32 cellular contexts compared by ENCODE assay signal in genomic region chr6:34589140-34589539, GRCh38. TPM values are rescaled to one million over a fixed set of nuclear protein-coding genes. Genes with fewer than 3 reads are reported as not detected.
"Had no signal": no experiment of that assay in that cellular context is flagged by ENCODE, and none has a peak within 500 bp of the region (broad histone marks: within the 10 kb centered on the region; RNA-seq: fewer than 3 reads in every experiment).

No MANE protein-coding gene starts in this region.

- H3K27ac ChIP-seq: adrenal gland, ascending aorta, cardiac muscle cell, coronary artery, gastrocnemius medialis, hepatocyte, ovary, prostate gland, stomach, thyroid gland, upper lobe of left lung, vagina had no signal

- H3K4me3 ChIP-seq: adrenal gland, ascending aorta, cardiac muscle cell, coronary artery, dorsolateral prefrontal cortex, gastrocnemius medialis, hepatocyte, ovary, prostate gland, stomach, thyroid gland, upper lobe of left lung, vagina had no signal

- H3K9me3 Mint-ChIP-seq: activated naive CD4-positive, alpha-beta T cell treated with anti-CD3 and anti-CD28 coated beads for 36 hours; activated naive CD8-positive, alpha-beta T cell treated with anti-CD3 and anti-CD28 coated beads for 36 hours; brain; naive thymus-derived CD8-positive, alpha-beta T cell; stimulated activated effector memory CD8-positive, alpha-beta T cell treated with anti-CD3 and anti-CD28 coated beads, Interleukin-12 subunit alpha, Interleukin-12 subunit beta, amount 100 ng/mL, for 72 hours; T-cell; T-helper 2 cell treated with Interferon-gamma antibody and Interleukin-4, amounts not matched to agents 5 μg/mL and 100 μg/mL, for 36 hours had no signal

- H3K4me3 Mint-ChIP-seq: activated CD4-positive, alpha-beta T cell treated with anti-CD3 and anti-CD28 coated beads for 36 hours; activated CD8-positive, alpha-beta T cell treated with anti-CD3 and anti-CD28 coated beads, Interleukin-2, amount 10 ng/mL, durations not matched to agents 7 days and 5 days; activated naive CD4-positive, alpha-beta T cell treated with anti-CD3 and anti-CD28 coated beads for 36 hours; activated naive CD8-positive, alpha-beta T cell treated with anti-CD3 and anti-CD28 coated beads for 36 hours; brain; naive thymus-derived CD8-positive, alpha-beta T cell; stimulated activated effector memory CD8-positive, alpha-beta T cell treated with anti-CD3 and anti-CD28 coated beads, Interleukin-12 subunit alpha, Interleukin-12 subunit beta, amount 100 ng/mL, for 72 hours; T-cell; T-helper 2 cell treated with Interferon-gamma antibody and Interleukin-4, amounts not matched to agents 5 μg/mL and 100 μg/mL, for 36 hours had no signal

- H3K27me3 Mint-ChIP-seq: activated CD4-positive, alpha-beta T cell treated with anti-CD3 and anti-CD28 coated beads for 36 hours; activated naive CD8-positive, alpha-beta T cell treated with anti-CD3 and anti-CD28 coated beads for 36 hours; brain; naive thymus-derived CD8-positive, alpha-beta T cell; T-cell had no signal

- H3K9me3 ChIP-seq: adrenal gland, ascending aorta, gastrocnemius medialis, ovary, prostate gland, stomach, thyroid gland, upper lobe of left lung, vagina had no signal

- H3K27ac Mint-ChIP-seq: activated CD4-positive, alpha-beta T cell treated with anti-CD3 and anti-CD28 coated beads for 36 hours; activated CD8-positive, alpha-beta T cell treated with anti-CD3 and anti-CD28 coated beads, Interleukin-2, amount 10 ng/mL, durations not matched to agents 7 days and 5 days; activated naive CD4-positive, alpha-beta T cell treated with anti-CD3 and anti-CD28 coated beads for 36 hours; activated naive CD8-positive, alpha-beta T cell treated with anti-CD3 and anti-CD28 coated beads for 36 hours; T-helper 2 cell treated with Interferon-gamma antibody and Interleukin-4, amounts not matched to agents 5 μg/mL and 100 μg/mL, for 36 hours had no signal

- ATAC-seq: activated CD4-positive, alpha-beta T cell treated with anti-CD3 and anti-CD28 coated beads for 36 hours; activated CD8-positive, alpha-beta T cell treated with anti-CD3 and anti-CD28 coated beads, Interleukin-2, amount 10 ng/mL, durations not matched to agents 7 days and 5 days; gastrocnemius medialis; left cardiac atrium; naive thymus-derived CD8-positive, alpha-beta T cell; sciatic nerve; stimulated activated effector memory CD8-positive, alpha-beta T cell treated with anti-CD3 and anti-CD28 coated beads, Interleukin-12 subunit alpha, Interleukin-12 subunit beta, amount 100 ng/mL, for 72 hours; T-cell had no signal

- DNase-seq: activated CD4-positive, alpha-beta T cell treated with anti-CD3 and anti-CD28 coated beads for 36 hours; activated CD4-positive, CD25-positive, alpha-beta regulatory T cell; activated CD8-positive, alpha-beta T cell treated with anti-CD3 and anti-CD28 coated beads, Interleukin-2, amount 10 ng/mL, durations not matched to agents 7 days and 5 days; activated effector memory CD4-positive, alpha-beta T cell treated with Interleukin-2 at 50 U/mL for 16 hours; activated naive CD4-positive, alpha-beta T cell treated with anti-CD3 and anti-CD28 coated beads for 36 hours; activated naive CD8-positive, alpha-beta T cell treated with anti-CD3 and anti-CD28 coated beads for 36 hours; adrenal gland; effector memory CD4-positive, alpha-beta T cell; erythroblast; gastrocnemius medialis; left cardiac atrium; midbrain; naive thymus-derived CD8-positive, alpha-beta T cell; retina; small intestine; stimulated activated CD4-positive, alpha-beta T cell treated with anti-CD3 and anti-CD28 coated beads, Interleukin-4, amount 100 ng/mL, for 24 hours; stomach; T-cell; upper lobe of left lung had no signal

- H3K4me1 ChIP-seq: adrenal gland, ascending aorta, prostate gland had no signal

- H3K27me3 ChIP-seq: adrenal gland, ascending aorta, cardiac muscle cell, dorsolateral prefrontal cortex, gastrocnemius medialis, hepatocyte, ovary, stomach, thyroid gland, upper lobe of left lung, vagina had no signal

- H3K36me3 ChIP-seq: cardiac muscle cell, gastrocnemius medialis, ovary, prostate gland had no signal

RNA-seq across cellular contexts. Expression of gene SPDEF, which starts 33.0 kb away (rescaled TPM):
- total RNA-seq: activated naive CD8-positive, alpha-beta T cell treated with anti-CD3 and anti-CD28 coated beads for 36 hours; ascending aorta; naive thymus-derived CD8-positive, alpha-beta T cell; sciatic nerve; thyroid gland; vagina had no signal
- polyA plus RNA-seq: cardiac muscle cell; naive thymus-derived CD8-positive, alpha-beta T cell had no signal
